In genomic region chr22:27531782-27532530, GRCh38 we compare ENCODE assay signal across 13 cellular contexts.
DNase-seq lines count a peak whose midpoint lies in the region; ATAC-seq and TF ChIP-seq lines count a peak whose summit lies in the region.
"Had no signal": no experiment of that assay in that cellular context is flagged by ENCODE, and none has a peak within 500 bp of the region (broad histone marks: within the 10 kb centered on the region; RNA-seq: fewer than 3 reads in every experiment).

No MANE protein-coding gene starts in this region.

- peaks cover 7% of the 10 kb centered on the region for H3K27me3 ChIP-seq in adipocyte (replicated peaks; ENCODE audit: control insufficient read depth, insufficient read depth, low read length)

- no peaks in the 10 kb centered on the region for H3K9me3 Mint-ChIP-seq in progenitor cell of endocrine pancreas (ENCODE audit: low read depth)
- H3K9me3 Mint-ChIP-seq in activated naive CD8-positive, alpha-beta T cell treated with anti-CD3 and anti-CD28 coated beads for 36 hours, result peaks cover 4% of the 10 kb centered on the region
- peaks cover 7% of the 10 kb centered on the region for H3K9me3 Mint-ChIP-seq in stimulated activated memory B cell treated with anti-CD40 and anti-IgM and Interleukin-4, amounts not matched to agents 10 μg/mL and 1 μg/mL and 100 μg/mL, for 72 hours
- H3K9me3 Mint-ChIP-seq: activated T-helper 2 cell treated with anti-CD3 and anti-CD28 coated beads, Interferon-gamma antibody, Interleukin-2, Interleukin-4, amounts not matched to agents 10 μg/mL and 5 μg/mL and 100 μg/mL, durations not matched to agents 14 hours and 24 hours and 36 hours had no signal

- H3K4me1 Mint-ChIP-seq in progenitor cell of endocrine pancreas (ENCODE audit: low read depth), result no peaks in the 10 kb centered on the region
- H3K4me1 Mint-ChIP-seq in activated naive CD8-positive, alpha-beta T cell treated with anti-CD3 and anti-CD28 coated beads for 36 hours, result no peaks in the 10 kb centered on the region
- H3K4me1 Mint-ChIP-seq in stimulated activated memory B cell treated with anti-CD40 and anti-IgM and Interleukin-4, amounts not matched to agents 10 μg/mL and 1 μg/mL and 100 μg/mL, for 72 hours, result no peaks in the 10 kb centered on the region

- no peaks in the 10 kb centered on the region for H3K36me3 Mint-ChIP-seq in progenitor cell of endocrine pancreas (ENCODE audit: insufficient read depth)
- no peaks in the 10 kb centered on the region for H3K36me3 Mint-ChIP-seq in activated naive CD8-positive, alpha-beta T cell treated with anti-CD3 and anti-CD28 coated beads for 36 hours
- no peaks in the 10 kb centered on the region for H3K36me3 Mint-ChIP-seq in stimulated activated memory B cell treated with anti-CD40 and anti-IgM and Interleukin-4, amounts not matched to agents 10 μg/mL and 1 μg/mL and 100 μg/mL, for 72 hours
- H3K36me3 Mint-ChIP-seq: WTC11 had no signal

- peak; percentile 69 for DNase-seq in ELR (ENCODE audit: low read depth)
- peak; percentile 75 for DNase-seq in adipocyte (ENCODE audit: low read depth)
- peak; percentile 47 to 68 for DNase-seq in foreskin fibroblast
- no peak for DNase-seq in progenitor cell of endocrine pancreas (ENCODE audit: low spot score, unreplicated experiment)
- no peak for DNase-seq in NCI-H1694 (lab: John Stamatoyannopoulos, UW)
- no peak for DNase-seq in activated naive CD8-positive, alpha-beta T cell treated with anti-CD3 and anti-CD28 coated beads for 36 hours
- no peak for DNase-seq in foreskin melanocyte
- DNase-seq: NCI-H524 treated with DMSO at 0.1 percent for 48 hours, SHP77 treated with DMSO at 0.1 percent for 48 hours, spleen had no signal

- H3K4me3 ChIP-seq in adipocyte (ENCODE audit: low read length) (no peak overlapping the region), foreskin fibroblast (ENCODE audit: low read depth in 1 of 2, low read length in 2 of 2) (no peak overlapping the region)
- H3K4me3 ChIP-seq: spleen had no signal

- H3K4me1 ChIP-seq in adipocyte (ENCODE audit: control insufficient read depth, insufficient read depth, low read length), result peaks cover 32% of the 10 kb centered on the region
- H3K4me1 ChIP-seq: spleen had no signal

- peak overlapping the region; percentile 23 for H3K27ac Mint-ChIP-seq in progenitor cell of endocrine pancreas
- no peak overlapping the region for H3K27ac Mint-ChIP-seq in activated naive CD8-positive, alpha-beta T cell treated with anti-CD3 and anti-CD28 coated beads for 36 hours
- H3K27ac Mint-ChIP-seq in stimulated activated memory B cell treated with anti-CD40 and anti-IgM and Interleukin-4, amounts not matched to agents 10 μg/mL and 1 μg/mL and 100 μg/mL, for 72 hours, result no peak overlapping the region
- H3K27ac Mint-ChIP-seq: activated T-helper 2 cell treated with anti-CD3 and anti-CD28 coated beads, Interferon-gamma antibody, Interleukin-2, Interleukin-4, amounts not matched to agents 10 μg/mL and 5 μg/mL and 100 μg/mL, durations not matched to agents 14 hours and 24 hours and 36 hours; WTC11 had no signal

- H3K27me3 Mint-ChIP-seq in progenitor cell of endocrine pancreas, result peaks cover 10% of the 10 kb centered on the region
- H3K27me3 Mint-ChIP-seq in activated naive CD8-positive, alpha-beta T cell treated with anti-CD3 and anti-CD28 coated beads for 36 hours, result peaks cover 7% of the 10 kb centered on the region
- H3K27me3 Mint-ChIP-seq in stimulated activated memory B cell treated with anti-CD40 and anti-IgM and Interleukin-4, amounts not matched to agents 10 μg/mL and 1 μg/mL and 100 μg/mL, for 72 hours, result peaks cover 9% of the 10 kb centered on the region

- no peak overlapping the region for H3K4me3 Mint-ChIP-seq in progenitor cell of endocrine pancreas (ENCODE audit: low read depth)
- H3K4me3 Mint-ChIP-seq in activated naive CD8-positive, alpha-beta T cell treated with anti-CD3 and anti-CD28 coated beads for 36 hours, result no peak overlapping the region
- H3K4me3 Mint-ChIP-seq in stimulated activated memory B cell treated with anti-CD40 and anti-IgM and Interleukin-4, amounts not matched to agents 10 μg/mL and 1 μg/mL and 100 μg/mL, for 72 hours, result no peak overlapping the region
- H3K4me3 Mint-ChIP-seq: WTC11 had no signal

- peak overlapping the region; percentile 3 for H3K9ac ChIP-seq in adipocyte (ENCODE audit: low read length)

- TF ChIP-seq CTCF in foreskin fibroblast (IDR thresholded peaks at IDR 0.05; ENCODE audit: low read depth, low read length) (no peak), progenitor cell of endocrine pancreas (IDR thresholded peaks at IDR 0.05; ENCODE audit: unreplicated experiment) (no peak)

- H3K36me3 ChIP-seq in adipocyte (ENCODE audit: control insufficient read depth, insufficient read depth, low read length, severe bottlenecking), result no peaks in the 10 kb centered on the region
- H3K36me3 ChIP-seq: spleen had no signal

- no peak for ATAC-seq in stimulated activated memory B cell treated with anti-CD40 and anti-IgM and Interleukin-4, amounts not matched to agents 10 μg/mL and 1 μg/mL and 100 μg/mL, for 72 hours
- ATAC-seq: WTC11 had no signal

- peaks cover 9% of the 10 kb centered on the region for H3K9me3 ChIP-seq in adipocyte (ENCODE audit: control insufficient read depth, low read length)

Comparison
In these comparisons a context has a peak if more than half of its experiments do, and no peak if none do; other contexts are left out.
1. DNase-seq: peak in ELR (single experiment), adipocyte (single experiment) and foreskin fibroblast (2 of 2); none in progenitor cell of endocrine pancreas (single experiment), NCI-H1694 (single experiment), activated naive CD8-positive, alpha-beta T cell treated with anti-CD3 and anti-CD28 coated beads for 36 hours (single experiment) and foreskin melanocyte (single experiment).